In the genomic region with DNA sequence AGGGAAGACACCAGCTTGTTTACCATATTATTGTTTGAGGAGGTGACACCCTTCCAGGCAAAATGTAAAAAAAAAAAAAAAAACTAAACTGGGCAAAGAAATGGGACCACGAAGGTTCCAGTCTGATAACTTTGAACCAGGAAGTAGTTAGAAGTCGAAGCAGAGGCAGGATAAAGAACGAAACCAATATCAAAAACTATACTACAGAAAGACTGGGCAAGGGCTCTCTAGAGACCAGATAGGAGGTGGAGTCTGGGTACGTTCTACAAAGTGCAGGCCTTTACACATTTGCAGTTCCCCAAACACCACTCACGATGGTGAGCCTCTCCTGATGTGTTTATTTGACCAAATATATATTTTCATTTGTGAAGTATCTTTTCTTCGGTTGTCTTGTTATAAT, we compare ENCODE assay signal across 13 cellular contexts.
DNase-seq lines count a peak whose midpoint lies in the region; ATAC-seq and TF ChIP-seq lines count a peak whose summit lies in the region.
"Had no signal": no experiment of that assay in that cellular context is flagged by ENCODE, and none has a peak within 500 bp of the region (broad histone marks: within the 10 kb centered on the region; RNA-seq: fewer than 3 reads in every experiment).

No MANE protein-coding gene starts in this region.

- TF ChIP-seq CTCF in GM12865 (IDR thresholded peaks at IDR 0.05; ENCODE audit: insufficient read depth, low read depth, low read length, missing control alignments) (no peak), GM13977 (IDR thresholded peaks at IDR 0.05; ENCODE audit: extremely low read depth, insufficient read depth, missing control alignments) (no peak)

- intact Hi-C loops in right cardiac atrium (cut with DNase I), result no loop called here

- in situ Hi-C loops in GM13977 (cut with MboI; ENCODE audit: low pct_unique_long_range_greater_than_20kb, low sequenced_read_pairs, unreplicated experiment), result no loop called here

- no peak overlapping the region for H3K4me3 ChIP-seq in GM12865 (ENCODE audit: low read depth, low read length)
- H3K4me3 ChIP-seq in right cardiac atrium (ENCODE audit: low read length), result no peak overlapping the region

- ATAC-seq in GM19463 (IDR thresholded peaks at IDR 0.05; ENCODE audit: unreplicated experiment) (peak; percentile 88), HG02885 (IDR thresholded peaks at IDR 0.05; ENCODE audit: poor library complexity, unreplicated experiment) (peak; percentile 95), HG03558 (IDR thresholded peaks at IDR 0.05; ENCODE audit: extremely low read depth, unreplicated experiment) (peak; percentile 86), right cardiac atrium (no peak)

- H3K27ac ChIP-seq in right cardiac atrium (ENCODE audit: low read length), result no peak overlapping the region

- no peaks in the 10 kb centered on the region for H3K9me3 ChIP-seq in right cardiac atrium (ENCODE audit: control insufficient read depth, low read length)

- 75% methylated on average over 6 of the region's 6 CpGs for WGBS in right cardiac atrium

- peak; percentile 34 for DNase-seq in GM12865 (ENCODE audit: low read depth)
- DNase-seq in mucosa of gallbladder (ENCODE audit: low spot score), result no peak
- no peak for DNase-seq in anterior cingulate cortex (lab: John Stamatoyannopoulos, UW)
- no peak for DNase-seq in right cardiac atrium
- no peak for DNase-seq in GM13977 (ENCODE audit: low spot score)
- DNase-seq: activated CD4-positive, alpha-beta T cell treated with anti-CD3 and anti-CD28 coated beads for 1 hour; activated naive CD4-positive, alpha-beta T cell treated with anti-CD3 and anti-CD28 coated beads for 36 hours; GOT3; immature natural killer cell; NCI-H446 treated with DMSO at 0.1 percent for 48 hours had no signal

- H3K4me1 ChIP-seq in right cardiac atrium (ENCODE audit: control insufficient read depth, insufficient read depth, low read length), result no peaks in the 10 kb centered on the region

- no peaks in the 10 kb centered on the region for H3K27me3 ChIP-seq in right cardiac atrium (ENCODE audit: control insufficient read depth, insufficient read depth)

Comparison
In these comparisons a context has a peak if more than half of its experiments do, and no peak if none do; other contexts are left out.
1. ATAC-seq: peak in GM19463 (single experiment), HG02885 (single experiment) and HG03558 (single experiment); none in right cardiac atrium (0 of 2).